ENCODE assay signal across 20 cellular contexts in the genomic region with DNA sequence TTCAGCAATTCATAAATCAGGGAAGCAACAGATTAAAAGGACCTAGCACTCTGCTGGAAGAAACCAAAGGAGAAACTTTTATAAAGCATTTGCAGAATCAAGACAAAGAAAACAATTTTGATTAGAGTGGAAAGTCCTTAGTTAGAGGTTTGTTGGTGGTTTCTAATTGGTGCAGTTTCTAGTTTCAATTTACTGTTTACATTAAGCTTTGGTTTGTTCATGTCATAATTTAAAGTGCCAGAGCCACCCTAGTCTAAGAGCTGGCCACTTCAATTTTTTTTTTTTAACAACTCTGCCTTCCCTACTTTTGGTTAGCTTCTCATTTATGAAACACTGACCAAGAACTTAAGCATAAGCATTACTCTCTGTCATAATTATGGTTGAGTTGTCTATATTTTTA.
"Had no signal": no experiment of that assay in that cellular context is flagged by ENCODE, and none has a peak within 500 bp of the region (broad histone marks: within the 10 kb centered on the region; RNA-seq: fewer than 3 reads in every experiment).

No MANE protein-coding gene starts in this region.

- H3K4me3 Mint-ChIP-seq: activated T-helper 17 cell treated with anti-CD3 and anti-CD28 coated beads, Interleukin-2, amount 50 U/mL, for 72 hours; central memory CD8-positive, alpha-beta T cell; immature natural killer cell; mesothelial cell of epicardium; naive thymus-derived CD8-positive, alpha-beta T cell; neural progenitor cell; stimulated activated memory B cell treated with anti-CD40 and anti-IgM and Interleukin-4, amounts not matched to agents 10 μg/mL and 1 μg/mL and 100 μg/mL, for 72 hours; WTC11 had no signal

- H3K9me3 ChIP-seq: right lobe of liver, suprapubic skin, uterus had no signal

- DNase-seq: activated T-cell treated with anti-CD3 and anti-CD28 coated beads, Interleukin-2, amount 50 U/mL, for 1 hour; effector memory CD4-positive, alpha-beta T cell; foreskin keratinocyte; immature natural killer cell; naive thymus-derived CD8-positive, alpha-beta T cell; stimulated activated CD4-positive, alpha-beta T cell treated with anti-CD3 and anti-CD28 coated beads, Interleukin-15, amount 100 ng/mL, for 24 hours; stomach; uterus had no signal

- H3K9ac ChIP-seq: neural progenitor cell had no signal

- H3K36me3 Mint-ChIP-seq: activated naive CD4-positive, alpha-beta T cell treated with anti-CD3 and anti-CD28 coated beads, Interleukin-2, amount 50 U/mL, for 72 hours; naive thymus-derived CD8-positive, alpha-beta T cell; neural progenitor cell; stimulated activated memory B cell treated with anti-CD40 and anti-IgM and Interleukin-4, amounts not matched to agents 10 μg/mL and 1 μg/mL and 100 μg/mL, for 72 hours had no signal

- H3K27me3 Mint-ChIP-seq: activated T-helper 17 cell treated with anti-CD3 and anti-CD28 coated beads, Interleukin-2, amount 50 U/mL, for 72 hours; central memory CD8-positive, alpha-beta T cell; naive thymus-derived CD8-positive, alpha-beta T cell; stimulated activated memory B cell treated with anti-CD40 and anti-IgM and Interleukin-4, amounts not matched to agents 10 μg/mL and 1 μg/mL and 100 μg/mL, for 72 hours had no signal

- H3K4me1 Mint-ChIP-seq: activated T-helper 17 cell treated with anti-CD3 and anti-CD28 coated beads, Interleukin-2, amount 50 U/mL, for 72 hours; central memory CD8-positive, alpha-beta T cell; immature natural killer cell; mesothelial cell of epicardium; naive thymus-derived CD8-positive, alpha-beta T cell; neural progenitor cell; stimulated activated memory B cell treated with anti-CD40 and anti-IgM and Interleukin-4, amounts not matched to agents 10 μg/mL and 1 μg/mL and 100 μg/mL, for 72 hours had no signal

- H3K27me3 ChIP-seq: foreskin keratinocyte, neural progenitor cell, right lobe of liver, stomach, suprapubic skin, tibial nerve, uterus had no signal

- H3K36me3 ChIP-seq: neural progenitor cell, right lobe of liver, stomach, suprapubic skin, tibial nerve, uterus had no signal

- H3K4me3 ChIP-seq: neural progenitor cell, right lobe of liver, skin epidermis, stomach, suprapubic skin, tibial nerve, uterus had no signal

- H3K27ac ChIP-seq: foreskin keratinocyte, neural progenitor cell, right lobe of liver, skin epidermis, stomach, suprapubic skin, tibial nerve, uterus had no signal

- H3K4me2 ChIP-seq: neural progenitor cell had no signal

- H2AFZ ChIP-seq: neural progenitor cell had no signal

- H3K27ac Mint-ChIP-seq: activated naive CD4-positive, alpha-beta T cell treated with anti-CD3 and anti-CD28 coated beads, Interleukin-2, amount 50 U/mL, for 72 hours; activated T-helper 17 cell treated with anti-CD3 and anti-CD28 coated beads, Interleukin-2, amount 50 U/mL, for 72 hours; immature natural killer cell; mesothelial cell of epicardium; naive thymus-derived CD8-positive, alpha-beta T cell; neural progenitor cell; stimulated activated memory B cell treated with anti-CD40 and anti-IgM and Interleukin-4, amounts not matched to agents 10 μg/mL and 1 μg/mL and 100 μg/mL, for 72 hours; WTC11 had no signal

- ATAC-seq: activated naive CD4-positive, alpha-beta T cell treated with anti-CD3 and anti-CD28 coated beads, Interleukin-2, amount 50 U/mL, for 72 hours; activated T-helper 17 cell treated with anti-CD3 and anti-CD28 coated beads, Interleukin-2, amount 50 U/mL, for 72 hours; foreskin keratinocyte; left lobe of liver; naive thymus-derived CD8-positive, alpha-beta T cell; right lobe of liver; stimulated activated memory B cell treated with anti-CD40 and anti-IgM and Interleukin-4, amounts not matched to agents 10 μg/mL and 1 μg/mL and 100 μg/mL, for 72 hours; WTC11 had no signal

- H3K4me1 ChIP-seq: foreskin keratinocyte, neural progenitor cell, right lobe of liver, stomach, suprapubic skin, tibial nerve, uterus had no signal
